8 cellular contexts compared by ENCODE assay signal in genomic region chr6:129491436-129491835, GRCh38.
DNase-seq lines count a peak whose midpoint lies in the region; ATAC-seq and TF ChIP-seq lines count a peak whose summit lies in the region.

No MANE protein-coding gene starts in this region.

- ATAC-seq in HG03066 (IDR thresholded peaks at IDR 0.05; ENCODE audit: low read depth, unreplicated experiment): peak; percentile 0
- ATAC-seq in HG03342 (IDR thresholded peaks at IDR 0.05; ENCODE audit: unreplicated experiment): no peak

- POLR2A ChIA-PET in GM10248 (lab: Yijun Ruan, JAX): no interaction called here

- no peak overlapping the region for H3K4me3 Mint-ChIP-seq in nephron

- no peak for TF ChIP-seq CTCF in nephron (IDR thresholded peaks at IDR 0.05; ENCODE audit: unreplicated experiment in 3 of 3)
- TF ChIP-seq CTCF in GM10248 (IDR thresholded peaks at IDR 0.05; ENCODE audit: control extremely low read depth, extremely low read depth, low read depth, missing control alignments): no peak

- DNase-seq in Daoy (ENCODE audit: low read depth) (peak; percentile 45), amniotic epithelial cell (ENCODE audit: low read depth) (peak; percentile 16), DMS153 treated with DMSO at 0.1 percent for 48 hours (lab: John Stamatoyannopoulos, UW; ENCODE audit: unreplicated experiment) (no peak), GM10248 (ENCODE audit: extremely low spot score) (no peak)
- DNase-seq in stimulated activated CD4-positive, alpha-beta T cell treated with anti-CD3 and anti-CD28 coated beads, Interleukin-12 subunit alpha, Interleukin-12 subunit beta, amount 100 ng/mL, for 4 hours: no peak

- no peaks in the 10 kb centered on the region for H3K27me3 Mint-ChIP-seq in nephron (ENCODE audit: low read depth)

- H3K4me1 Mint-ChIP-seq in nephron: peaks cover 13% of the 10 kb centered on the region

- peak overlapping the region in 2 of 3 experiments; percentile 48 to 78 for H3K27ac Mint-ChIP-seq in nephron

- H3K9me3 Mint-ChIP-seq in nephron: no peaks in the 10 kb centered on the region

- no peaks in the 10 kb centered on the region for H3K36me3 Mint-ChIP-seq in nephron (ENCODE audit: low read depth)

- CTCF ChIA-PET in GM10248 (lab: Yijun Ruan, JAX): interaction anchor here (2.0 to 5.3 kb wide), 3 partner anchors 7 to 106 kb away, joined by 10 to 35 read pairs (median 16); no protein-coding TSS in a partner anchor

Comparison
In these comparisons a context has a peak if more than half of its experiments do, and no peak if none do; other contexts are left out.
1. DNase-seq: peak in Daoy (single experiment) and amniotic epithelial cell (single experiment); none in DMS153 treated with DMSO at 0.1 percent for 48 hours (single experiment), stimulated activated CD4-positive, alpha-beta T cell treated with anti-CD3 and anti-CD28 coated beads, Interleukin-12 subunit alpha, Interleukin-12 subunit beta, amount 100 ng/mL, for 4 hours (single experiment) and GM10248 (single experiment).